Comparison of ENCODE assay signal across 30 cellular contexts in the genomic region with DNA sequence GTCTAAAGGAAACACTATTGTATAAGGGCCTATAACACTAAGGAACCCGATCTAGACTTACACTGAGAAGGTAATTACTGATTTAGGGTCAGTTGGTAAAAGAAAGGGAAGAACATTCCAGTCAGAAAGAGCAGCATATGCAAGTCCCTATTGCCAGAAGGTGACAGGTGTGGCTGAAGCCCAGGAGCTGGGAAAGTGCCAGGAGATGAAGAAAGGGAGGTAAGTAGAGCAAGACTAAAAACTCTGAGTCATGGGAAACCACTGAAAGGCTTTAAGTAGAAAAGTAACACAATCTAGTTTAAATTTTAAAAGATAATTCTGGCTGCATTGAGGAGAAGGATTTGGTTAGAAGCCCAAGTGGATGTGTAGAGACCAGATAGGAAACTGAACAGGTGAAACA.
DNase-seq lines count a peak whose midpoint lies in the region; ATAC-seq, FAIRE-seq and TF ChIP-seq lines count a peak whose summit lies in the region.
"Had no signal": no experiment of that assay in that cellular context is flagged by ENCODE, and none has a peak within 500 bp of the region (broad histone marks: within the 10 kb centered on the region; RNA-seq: fewer than 3 reads in every experiment).

No MANE protein-coding gene starts in this region.

- no TSS peak for BruUV-seq in MCF 10A (replicated peaks; lab: Mats Ljungman, UMichigan)

- H3K9me3 Mint-ChIP-seq in MCF 10A (ENCODE audit: unreplicated experiment) = no peaks in the 10 kb centered on the region
- H3K9me3 Mint-ChIP-seq: CD8-positive, alpha-beta memory T cell had no signal

- CTCF ChIA-PET in MCF 10A (lab: Yijun Ruan, JAX) = no interaction called here

- no peaks in the 10 kb centered on the region for H3K36me3 Mint-ChIP-seq in MCF 10A (ENCODE audit: insufficient read depth, unreplicated experiment)
- H3K36me3 Mint-ChIP-seq: CD14-positive monocyte; CD8-positive, alpha-beta memory T cell had no signal

- no peak overlapping the region for H3K27ac Mint-ChIP-seq in MCF 10A (ENCODE audit: low read depth, unreplicated experiment)
- H3K27ac Mint-ChIP-seq: CD14-positive monocyte; CD8-positive, alpha-beta memory T cell had no signal

- H3K4me2 ChIP-seq in hepatocyte = no peak overlapping the region
- H3K4me2 ChIP-seq: SK-N-SH had no signal

- intact Hi-C loops in MCF 10A (cut with micrococcal nuclease) (no loop called here), breast epithelium (cut with DNase I; ENCODE audit: low total_unique reads) (no loop called here)

- H3K4me3 ChIP-seq in breast epithelium = no peak overlapping the region
- no peak overlapping the region for H3K4me3 ChIP-seq in bronchial epithelial cell (ENCODE audit: low read depth, low read length)
- no peak overlapping the region for H3K4me3 ChIP-seq in kidney epithelial cell (ENCODE audit: low read depth, low read length)
- no peak overlapping the region for H3K4me3 ChIP-seq in hepatocyte
- H3K4me3 ChIP-seq: GM23248 had no signal

- H3K27ac ChIP-seq in breast epithelium = no peak overlapping the region
- H3K27ac ChIP-seq in hepatocyte = no peak overlapping the region
- H3K27ac ChIP-seq: GM23248 had no signal

- no peak overlapping the region for H3K4me3 Mint-ChIP-seq in MCF 10A (ENCODE audit: unreplicated experiment)
- H3K4me3 Mint-ChIP-seq: CD14-positive monocyte; CD8-positive, alpha-beta memory T cell had no signal

- DNase-seq in MCF 10A (ENCODE audit: unreplicated experiment) (peak; percentile 59), breast epithelium (ENCODE audit: low spot score in 2 of 2) (no peak), bronchial epithelial cell (ENCODE audit: low read depth) (peak; percentile 35), kidney epithelial cell (ENCODE audit: low read depth) (peak; percentile 53), GM13976 (ENCODE audit: low spot score) (no peak), hepatocyte (ENCODE audit: low spot score) (no peak)
- DNase-seq: 8988T; ACHN; BE2C; CD8-positive, alpha-beta memory T cell; GF-D8; GM23248; HCEC 1CT; IMR-90; KG1; NCI-H1092; NCI-H1417 treated with DMSO at 0.1 percent for 48 hours; NCI-H1694 treated with DMSO at 0.1 percent for 48 hours; NCI-H2081 treated with DMSO at 0.1 percent for 48 hours; NCI-H446; NCI-H524 treated with DMSO at 0.1 percent for 48 hours; NCI-H82; NK-92 treated with Interleukin-12 subunit alpha and Interleukin-12 subunit beta, amount 100 ng/mL, for 24 hours; PC-3; SK-N-SH had no signal

- in situ Hi-C loops in GM13976 (cut with MboI; ENCODE audit: low sequenced_read_pairs, unreplicated experiment) = no loop called here

- H3K27me3 Mint-ChIP-seq in MCF 10A (ENCODE audit: insufficient read depth, unreplicated experiment) = no peaks in the 10 kb centered on the region
- H3K27me3 Mint-ChIP-seq: CD8-positive, alpha-beta memory T cell had no signal

- H3K36me3 ChIP-seq in breast epithelium (no peaks in the 10 kb centered on the region), bronchial epithelial cell (ENCODE audit: control insufficient read depth, insufficient read depth, low read length) (no peaks in the 10 kb centered on the region), kidney epithelial cell (ENCODE audit: control insufficient read depth, insufficient read depth, low read length) (no peaks in the 10 kb centered on the region), hepatocyte (replicated peaks; ENCODE audit: insufficient read depth, low read depth) (no peaks in the 10 kb centered on the region)
- H3K36me3 ChIP-seq: BE2C had no signal

- no peaks in the 10 kb centered on the region for H3K4me1 Mint-ChIP-seq in MCF 10A (ENCODE audit: insufficient read depth, unreplicated experiment)
- H3K4me1 Mint-ChIP-seq: CD14-positive monocyte; CD8-positive, alpha-beta memory T cell had no signal

- TF ChIP-seq CTCF in MCF 10A (IDR thresholded peaks at IDR 0.05; ENCODE audit: unreplicated experiment) = no peak
- TF ChIP-seq CTCF in breast epithelium (IDR thresholded peaks at IDR 0.05) = no peak
- no peak for TF ChIP-seq CTCF in bronchial epithelial cell (IDR thresholded peaks at IDR 0.05; ENCODE audit: insufficient read depth, low read length, severe bottlenecking)
- TF ChIP-seq CTCF in kidney epithelial cell (IDR thresholded peaks at IDR 0.05; ENCODE audit: insufficient read depth, low read length, poor library complexity, severe bottlenecking) = no peak
- no peak for TF ChIP-seq CTCF in GM13976 (IDR thresholded peaks at IDR 0.05; ENCODE audit: borderline replicate concordance, control extremely low read depth, extremely low read depth, insufficient read depth, missing control alignments)
- no peak for TF ChIP-seq CTCF in hepatocyte (IDR thresholded peaks at IDR 0.05; ENCODE audit: poor library complexity)

- no peaks in the 10 kb centered on the region for H3K4me1 ChIP-seq in breast epithelium
- H3K4me1 ChIP-seq in hepatocyte (ENCODE audit: insufficient read depth) = no peaks in the 10 kb centered on the region
- H3K4me1 ChIP-seq: BE2C had no signal

- H3K27me3 ChIP-seq in breast epithelium = no peaks in the 10 kb centered on the region
- no peaks in the 10 kb centered on the region for H3K27me3 ChIP-seq in bronchial epithelial cell (ENCODE audit: control insufficient read depth, insufficient read depth, low read length)
- no peaks in the 10 kb centered on the region for H3K27me3 ChIP-seq in kidney epithelial cell (ENCODE audit: control insufficient read depth, insufficient read depth, low read length)
- no peaks in the 10 kb centered on the region for H3K27me3 ChIP-seq in hepatocyte

- H3K9me3 ChIP-seq in breast epithelium (no peaks in the 10 kb centered on the region), hepatocyte (ENCODE audit: low read depth) (no peaks in the 10 kb centered on the region)
- H3K9me3 ChIP-seq: BE2C, SK-N-SH had no signal

- no peaks in the 10 kb centered on the region for H3K9me2 ChIP-seq in hepatocyte (replicated peaks; ENCODE audit: insufficient read depth)
- H3K9me2 ChIP-seq: SK-N-SH had no signal

- no peak for TF ChIP-seq POLR2A in breast epithelium (IDR thresholded peaks at IDR 0.05)

- no peak for FAIRE-seq in bronchial epithelial cell (lab: Jason Lieb, UNC)
- FAIRE-seq: GM12891, GM19239 had no signal

- WGBS in hepatocyte (ENCODE audit: low lambda C conversion rate, missing lambda C conversion rate) = 86% methylated on average over 1 of the region's 1 CpG

- POLR2A ChIA-PET in MCF 10A (lab: Yijun Ruan, JAX) = interaction anchor here (0.6 kb wide), 1 partner anchor 9 kb away, joined by 4 read pairs; no protein-coding TSS in a partner anchor

- no peaks in the 10 kb centered on the region for H3K79me2 ChIP-seq in hepatocyte

- ATAC-seq in HG02870 (IDR thresholded peaks at IDR 0.05; ENCODE audit: unreplicated experiment) (no peak), GM21447 (IDR thresholded peaks at IDR 0.05; ENCODE audit: unreplicated experiment) (no peak)
- ATAC-seq: PC-3 had no signal

- H2AFZ ChIP-seq in hepatocyte = no peak overlapping the region
- H2AFZ ChIP-seq: GM23248 had no signal

- H4K20me1 ChIP-seq in hepatocyte (ENCODE audit: insufficient read depth, poor library complexity, severe bottlenecking) = no peaks in the 10 kb centered on the region

Comparison
In these comparisons a context has a peak if more than half of its experiments do, and no peak if none do; other contexts are left out.
1. DNase-seq: peak in MCF 10A (single experiment), bronchial epithelial cell (single experiment) and kidney epithelial cell (single experiment); none in breast epithelium (0 of 2), GM13976 (single experiment) and hepatocyte (single experiment).